Comparison of ENCODE assay signal across 8 cellular contexts in genomic region chr7:141012044-141012685, GRCh38. TPM values are rescaled to one million over a fixed set of nuclear protein-coding genes. Genes with fewer than 3 reads are reported as not detected.
DNase-seq lines count a peak whose midpoint lies in the region; ATAC-seq and TF ChIP-seq lines count a peak whose summit lies in the region.

No MANE protein-coding gene starts in this region.

- H3K27me3 ChIP-seq in adipocyte (replicated peaks; ENCODE audit: control insufficient read depth, insufficient read depth, low read length) (no peaks in the 10 kb centered on the region), hepatocyte (no peaks in the 10 kb centered on the region)

- H3K9me3 ChIP-seq in adipocyte (ENCODE audit: control insufficient read depth, low read length) = no peaks in the 10 kb centered on the region
- H3K9me3 ChIP-seq in hepatocyte (ENCODE audit: low read depth) = no peaks in the 10 kb centered on the region

- no peak overlapping the region for H2AFZ ChIP-seq in hepatocyte

- H3K4me3 Mint-ChIP-seq in T-cell = peak overlapping the region; percentile 36 to 82 (median 43)

- H3K27ac Mint-ChIP-seq in T-cell = peak overlapping the region; percentile 58

- no peak overlapping the region for H3K4me2 ChIP-seq in hepatocyte

- no peak overlapping the region for H3K27ac ChIP-seq in hepatocyte

- H3K36me3 Mint-ChIP-seq in T-cell = peaks cover 20% of the 10 kb centered on the region

- CTCF ChIA-PET in T-cell (lab: Charles Lee) = interaction anchor here (0.7 to 5.1 kb wide), 10 partner anchors 9 to 535 kb away, joined by 3 to 107 read pairs (median 6); no protein-coding TSS in a partner anchor

- TF ChIP-seq CTCF in hepatocyte (IDR thresholded peaks at IDR 0.05; ENCODE audit: poor library complexity) = peak; percentile 70

- peaks cover 45 to 48% (median 45%) of the 10 kb centered on the region in 3 donors for H3K4me1 Mint-ChIP-seq in T-cell

- no peaks in the 10 kb centered on the region for H3K27me3 Mint-ChIP-seq in T-cell

- H3K4me3 ChIP-seq in adipocyte (ENCODE audit: low read length) = no peak overlapping the region
- no peak overlapping the region for H3K4me3 ChIP-seq in hepatocyte

- no peaks in the 10 kb centered on the region for H4K20me1 ChIP-seq in hepatocyte (ENCODE audit: insufficient read depth, poor library complexity, severe bottlenecking)

- peaks cover 0 to 4% (median 2%) of the 10 kb centered on the region in 3 donors for H3K9me3 Mint-ChIP-seq in T-cell

- H3K79me2 ChIP-seq in hepatocyte = peaks cover 28% of the 10 kb centered on the region

- no peaks in the 10 kb centered on the region for H3K9me2 ChIP-seq in hepatocyte (replicated peaks; ENCODE audit: insufficient read depth)

- peak; percentile 31 for ATAC-seq in GM21515 (IDR thresholded peaks at IDR 0.05; ENCODE audit: unreplicated experiment)
- ATAC-seq in T-cell (replicated peaks in 1 of 4) = peak; percentile 27 to 36 (median 30)
- ATAC-seq in HG03039 (IDR thresholded peaks at IDR 0.05; ENCODE audit: unreplicated experiment) = no peak

- H3K9ac ChIP-seq in adipocyte (ENCODE audit: low read length) = peak overlapping the region; percentile 7

- peak; percentile 69 for DNase-seq in DMS114 treated with DMSO at 0.1 percent for 48 hours (lab: John Stamatoyannopoulos, UW; ENCODE audit: unreplicated experiment)
- DNase-seq in NAMALWA (ENCODE audit: low spot score) = peak; percentile 92
- DNase-seq in T-cell = peak; percentile 51 to 84 (median 73)
- peak; percentile 80 for DNase-seq in adipocyte (ENCODE audit: low read depth)
- peak; percentile 79 for DNase-seq in hepatocyte (ENCODE audit: low spot score)
- peak; percentile 59 for DNase-seq in stimulated activated CD4-positive, alpha-beta T cell treated with anti-CD3 and anti-CD28 coated beads, Interleukin-12 subunit alpha, Interleukin-12 subunit beta, amount 100 ng/mL, for 4 hours

- peaks cover 20% of the 10 kb centered on the region for H3K36me3 ChIP-seq in adipocyte (ENCODE audit: control insufficient read depth, insufficient read depth, low read length, severe bottlenecking)
- H3K36me3 ChIP-seq in hepatocyte (replicated peaks; ENCODE audit: insufficient read depth, low read depth) = peaks cover 6% of the 10 kb centered on the region

- POLR2A ChIA-PET in T-cell (lab: Charles Lee) = interaction anchor here in 1 of 2 donors (0.6 kb wide), 1 partner anchor 25 kb away, joined by 3 read pairs; no protein-coding TSS in a partner anchor

- 31% methylated on average over 3 of the region's 3 CpGs for WGBS in hepatocyte (ENCODE audit: low lambda C conversion rate, missing lambda C conversion rate)

- H3K4me1 ChIP-seq in adipocyte (ENCODE audit: control insufficient read depth, insufficient read depth, low read length) (peaks cover 26% of the 10 kb centered on the region), hepatocyte (ENCODE audit: insufficient read depth) (peaks cover 6% of the 10 kb centered on the region)

RNA-seq across cellular contexts. Expression of gene MRPS33, which starts 2.6 kb away (rescaled TPM):
- total RNA-seq in T-cell (10 to 100 TPM; 24.2 to 45.5 (median 38.6) TPM), hepatocyte (33.8 and 37.6 TPM in 2 replicates)
- polyA plus RNA-seq in hepatocyte = 71.0 and 82.9 TPM in 2 replicates
